In the genomic region with DNA sequence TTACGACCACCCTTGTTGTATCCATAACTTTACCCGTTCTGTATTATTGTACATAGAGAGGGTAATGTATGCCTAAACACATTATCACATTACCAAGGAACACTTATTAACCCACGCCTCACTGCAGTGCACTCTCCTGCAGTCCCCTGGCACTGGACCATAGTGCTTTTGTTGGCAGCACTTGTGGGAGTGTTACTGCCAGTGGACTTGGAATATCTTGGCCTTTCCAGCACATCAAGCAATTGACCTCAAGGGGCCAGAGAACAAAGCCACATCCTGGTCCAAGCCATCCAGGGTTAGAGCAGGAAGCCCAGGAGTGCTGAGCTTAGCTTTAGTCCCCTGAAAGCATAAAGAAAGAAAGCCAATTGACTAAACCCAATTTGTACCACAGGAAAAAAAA, we compare ENCODE assay signal across 32 cellular contexts.
"Had no signal": no experiment of that assay in that cellular context is flagged by ENCODE, and none has a peak within 500 bp of the region (broad histone marks: within the 10 kb centered on the region; RNA-seq: fewer than 3 reads in every experiment).

No MANE protein-coding gene starts in this region.

- H3K9me3 Mint-ChIP-seq: activated CD4-positive, alpha-beta T cell treated with anti-CD3 and anti-CD28 coated beads, Interleukin-2, amount 10 ng/mL, durations not matched to agents 24 days and 14 days had no signal

- ATAC-seq: gastrocnemius medialis; left lung; pancreas; stimulated activated naive CD8-positive, alpha-beta T cell treated with anti-CD3 and anti-CD28 coated beads, Interleukin-15, Interleukin-2, amounts not matched to agents 100 U/mL and 50 U/mL, for 24 hours had no signal

- DNase-seq: activated CD4-positive, alpha-beta memory T cell treated with anti-CD3 and anti-CD28 coated beads for 36 hours; activated CD4-positive, alpha-beta T cell treated with anti-CD3 and anti-CD28 coated beads, Interleukin-2, amount 10 ng/mL, durations not matched to agents 24 days and 14 days; activated CD4-positive, CD25-positive, alpha-beta regulatory T cell treated with anti-CD3 and anti-CD28 coated beads, Interleukin-2, amount 50 U/mL, for 72 hours; activated CD8-positive, alpha-beta memory T cell treated with anti-CD3 and anti-CD28 coated beads, Interleukin-2, amount 50 U/mL, for 4 hours; activated effector memory CD4-positive, alpha-beta T cell treated with anti-CD3 and anti-CD28 coated beads, Interleukin-2, amount 50 U/mL, for 16 hours; activated naive CD4-positive, alpha-beta T cell treated with anti-CD3 and anti-CD28 coated beads for 36 hours; activated naive CD8-positive, alpha-beta T cell treated with anti-CD3 and anti-CD28 coated beads for 36 hours; activated T-cell treated with anti-CD3 and anti-CD28 coated beads, Interleukin-2, amount 50 U/mL, for 1 hour; adrenal gland; dermis blood vessel endothelial cell; effector CD4-positive, alpha-beta T cell; gastrocnemius medialis; hippocampal formation; immature natural killer cell; left lung; mammary epithelial cell; nucleus accumbens; pancreas; stimulated activated CD4-positive, alpha-beta T cell treated with anti-CD3 and anti-CD28 coated beads, Interleukin-4, amount 100 ng/mL, for 1 hour; stimulated activated naive CD8-positive, alpha-beta T cell treated with anti-CD3 and anti-CD28 coated beads, Interleukin-15, Interleukin-2, amounts not matched to agents 100 U/mL and 50 U/mL, for 24 hours; T-helper 9 cell; testis; trophoblast cell; WERI-Rb-1 had no signal

- H3K27ac ChIP-seq: adrenal gland, ascending aorta, breast epithelium, epithelial cell of prostate, gastrocnemius medialis, left lung, pancreas, prostate gland, testis, uterus, WERI-Rb-1 had no signal

- H3K27me3 Mint-ChIP-seq: activated CD4-positive, alpha-beta memory T cell treated with anti-CD3 and anti-CD28 coated beads for 36 hours; activated CD4-positive, alpha-beta T cell treated with anti-CD3 and anti-CD28 coated beads, Interleukin-2, amount 10 ng/mL, durations not matched to agents 24 days and 14 days; activated naive CD8-positive, alpha-beta T cell treated with anti-CD3 and anti-CD28 coated beads for 36 hours; central memory CD8-positive, alpha-beta T cell had no signal

- H3K36me3 ChIP-seq: adrenal gland, ascending aorta, breast epithelium, gastrocnemius medialis, left lung, pancreas, prostate gland, uterus, WERI-Rb-1 had no signal

- H3K4me1 Mint-ChIP-seq: activated CD4-positive, alpha-beta T cell treated with anti-CD3 and anti-CD28 coated beads, Interleukin-2, amount 10 ng/mL, durations not matched to agents 24 days and 14 days; activated naive CD8-positive, alpha-beta T cell treated with anti-CD3 and anti-CD28 coated beads for 36 hours; central memory CD8-positive, alpha-beta T cell; immature natural killer cell; nephron had no signal

- H3K27ac Mint-ChIP-seq: activated CD4-positive, alpha-beta memory T cell treated with anti-CD3 and anti-CD28 coated beads for 36 hours; activated CD4-positive, alpha-beta T cell treated with anti-CD3 and anti-CD28 coated beads, Interleukin-2, amount 10 ng/mL, durations not matched to agents 24 days and 14 days; activated naive CD4-positive, alpha-beta T cell treated with anti-CD3 and anti-CD28 coated beads for 36 hours; activated naive CD8-positive, alpha-beta T cell treated with anti-CD3 and anti-CD28 coated beads for 36 hours; activated T-helper 1 cell treated with anti-CD3 and anti-CD28 coated beads, Interleukin-12 subunit alpha, Interleukin-12 subunit beta, Interleukin-2, Interleukin-4 antibody, amounts not matched to agents 30 ng/mL and 10 ng/mL and 1 ng/mL, durations not matched to agents 14 hours and 24 hours and 36 hours; immature natural killer cell; nephron had no signal

- H3K36me3 Mint-ChIP-seq: activated CD4-positive, alpha-beta memory T cell treated with anti-CD3 and anti-CD28 coated beads for 36 hours; activated naive CD8-positive, alpha-beta T cell treated with anti-CD3 and anti-CD28 coated beads for 36 hours; immature natural killer cell had no signal

- H3K27me3 ChIP-seq: adrenal gland, ascending aorta, breast epithelium, gastrocnemius medialis, left lung, pancreas, testis, uterus had no signal

- H3K4me3 Mint-ChIP-seq: activated CD4-positive, alpha-beta memory T cell treated with anti-CD3 and anti-CD28 coated beads for 36 hours; activated CD4-positive, alpha-beta T cell treated with anti-CD3 and anti-CD28 coated beads, Interleukin-2, amount 10 ng/mL, durations not matched to agents 24 days and 14 days; activated naive CD4-positive, alpha-beta T cell treated with anti-CD3 and anti-CD28 coated beads for 36 hours; activated naive CD8-positive, alpha-beta T cell treated with anti-CD3 and anti-CD28 coated beads for 36 hours; activated T-helper 1 cell treated with anti-CD3 and anti-CD28 coated beads, Interleukin-12 subunit alpha, Interleukin-12 subunit beta, Interleukin-2, Interleukin-4 antibody, amounts not matched to agents 30 ng/mL and 10 ng/mL and 1 ng/mL, durations not matched to agents 14 hours and 24 hours and 36 hours; central memory CD8-positive, alpha-beta T cell; immature natural killer cell; nephron had no signal

- H3K4me1 ChIP-seq: adrenal gland, ascending aorta, breast epithelium, gastrocnemius medialis, left lung, pancreas, prostate gland, testis, uterus had no signal

- H3K9me3 ChIP-seq: ascending aorta, gastrocnemius medialis, pancreas, prostate gland, testis, uterus had no signal

- H3K4me3 ChIP-seq: adrenal gland, ascending aorta, breast epithelium, gastrocnemius medialis, left lung, pancreas, prostate gland, testis, uterus had no signal
